9 cellular contexts compared by ENCODE assay signal in genomic region chr1:2468041-2468472, GRCh38. TPM values are rescaled to one million over a fixed set of nuclear protein-coding genes. Genes with fewer than 3 reads are reported as not detected.
DNase-seq lines count a peak whose midpoint lies in the region; ATAC-seq and TF ChIP-seq lines count a peak whose summit lies in the region.
"Had no signal": no experiment of that assay in that cellular context is flagged by ENCODE, and none has a peak within 500 bp of the region (broad histone marks: within the 10 kb centered on the region; RNA-seq: fewer than 3 reads in every experiment).

No MANE protein-coding gene starts in this region.

- H3K4me3 ChIP-seq in colonic mucosa = no peak overlapping the region

- H3K27ac ChIP-seq in colonic mucosa = no peak overlapping the region

- H3K9me3 ChIP-seq in colonic mucosa = no peaks in the 10 kb centered on the region

- no peaks in the 10 kb centered on the region for H3K27me3 ChIP-seq in colonic mucosa

- H3K4me1 Mint-ChIP-seq in activated CD4-positive, alpha-beta memory T cell treated with anti-CD3 and anti-CD28 coated beads for 36 hours (ENCODE audit: low read depth) = no peaks in the 10 kb centered on the region

- POLR2A ChIA-PET in activated CD4-positive, alpha-beta memory T cell treated with anti-CD3 and anti-CD28 coated beads for 36 hours (lab: Charles Lee) = no interaction called here

- no peak for TF ChIP-seq CTCF in colonic mucosa (IDR thresholded peaks at IDR 0.05)

- intact Hi-C loops in activated CD4-positive, alpha-beta memory T cell treated with anti-CD3 and anti-CD28 coated beads for 36 hours (cut with micrococcal nuclease) = no loop called here
- intact Hi-C loops in colonic mucosa (cut with DNase I) = no loop called here

- no peak overlapping the region for H3K4me3 Mint-ChIP-seq in activated CD4-positive, alpha-beta memory T cell treated with anti-CD3 and anti-CD28 coated beads for 36 hours

- peak; percentile 9 to 13 for DNase-seq in activated CD4-positive, alpha-beta T cell treated with anti-CD3 and anti-CD28 coated beads for 24 hours (ENCODE audit: low read depth in 2 of 2)
- no peak for DNase-seq in activated CD4-positive, alpha-beta T cell treated with anti-CD3 and anti-CD28 coated beads for 1 hour
- DNase-seq in activated CD4-positive, alpha-beta memory T cell treated with anti-CD3 and anti-CD28 coated beads for 36 hours = peak; percentile 45
- DNase-seq in fibroblast of peridontal ligament (ENCODE audit: extremely low read depth) (peak; percentile 18), colonic mucosa (no peak)
- DNase-seq in stimulated activated CD8-positive, alpha-beta memory T cell treated with anti-CD3 and anti-CD28 coated beads, Interleukin-7, amount 100 ng/mL, for 24 hours (ENCODE audit: low read depth) = peak; percentile 5
- DNase-seq: foreskin melanocyte had no signal

- ATAC-seq in GM18517 (IDR thresholded peaks at IDR 0.05; ENCODE audit: unreplicated experiment) (no peak), HG03108 (IDR thresholded peaks at IDR 0.05; ENCODE audit: unreplicated experiment) (no peak)

- CTCF ChIA-PET in activated CD4-positive, alpha-beta memory T cell treated with anti-CD3 and anti-CD28 coated beads for 36 hours (lab: Charles Lee) = no interaction called here

- no peaks in the 10 kb centered on the region for H3K4me1 ChIP-seq in colonic mucosa

- no peaks in the 10 kb centered on the region for H3K36me3 ChIP-seq in colonic mucosa

- H3K27me3 Mint-ChIP-seq in activated CD4-positive, alpha-beta memory T cell treated with anti-CD3 and anti-CD28 coated beads for 36 hours = no peaks in the 10 kb centered on the region

- no peak overlapping the region for H3K27ac Mint-ChIP-seq in activated CD4-positive, alpha-beta memory T cell treated with anti-CD3 and anti-CD28 coated beads for 36 hours

- no peaks in the 10 kb centered on the region for H3K36me3 Mint-ChIP-seq in activated CD4-positive, alpha-beta memory T cell treated with anti-CD3 and anti-CD28 coated beads for 36 hours

- H3K9ac ChIP-seq in colonic mucosa (ENCODE audit: low read depth in 2 of 2, low read length in 2 of 2) = no peak overlapping the region

- H3K9me3 Mint-ChIP-seq in activated CD4-positive, alpha-beta memory T cell treated with anti-CD3 and anti-CD28 coated beads for 36 hours = no peaks in the 10 kb centered on the region

RNA-seq across cellular contexts. Expression of gene PLCH2, which starts 8.0 kb away (rescaled TPM):
- total RNA-seq in activated CD4-positive, alpha-beta memory T cell treated with anti-CD3 and anti-CD28 coated beads for 36 hours = 10 to 100 TPM in 1 of 2 experiments, 1 to 10 TPM in 1; 8.9 to 10.3 TPM
- 1 to 10 TPM; 2.0 to 3.8 TPM for total RNA-seq in colonic mucosa

RNA-seq across cellular contexts. Expression of gene PEX10, which starts 55.7 kb away (rescaled TPM):
- total RNA-seq in activated CD4-positive, alpha-beta memory T cell treated with anti-CD3 and anti-CD28 coated beads for 36 hours = 10 to 100 TPM; 14.8 to 15.4 TPM
- 10 to 100 TPM; 15.0 to 22.7 TPM for total RNA-seq in colonic mucosa

RNA-seq across cellular contexts. Expression of gene PANK4, which starts 58.3 kb away (rescaled TPM):
- 10 to 100 TPM; 42.6 to 45.1 TPM for total RNA-seq in activated CD4-positive, alpha-beta memory T cell treated with anti-CD3 and anti-CD28 coated beads for 36 hours
- total RNA-seq in colonic mucosa = 10 to 100 TPM; 27.0 to 42.0 TPM

Comparison
In these comparisons a context has a peak if more than half of its experiments do, and no peak if none do; other contexts are left out.
1. DNase-seq: peak in activated CD4-positive, alpha-beta T cell treated with anti-CD3 and anti-CD28 coated beads for 24 hours (2 of 2), activated CD4-positive, alpha-beta memory T cell treated with anti-CD3 and anti-CD28 coated beads for 36 hours (single experiment), fibroblast of peridontal ligament (single experiment) and stimulated activated CD8-positive, alpha-beta memory T cell treated with anti-CD3 and anti-CD28 coated beads, Interleukin-7, amount 100 ng/mL, for 24 hours (single experiment); none in activated CD4-positive, alpha-beta T cell treated with anti-CD3 and anti-CD28 coated beads for 1 hour (single experiment) and colonic mucosa (single experiment).